1 cellular context compared by ENCODE assay signal in the genomic region with DNA sequence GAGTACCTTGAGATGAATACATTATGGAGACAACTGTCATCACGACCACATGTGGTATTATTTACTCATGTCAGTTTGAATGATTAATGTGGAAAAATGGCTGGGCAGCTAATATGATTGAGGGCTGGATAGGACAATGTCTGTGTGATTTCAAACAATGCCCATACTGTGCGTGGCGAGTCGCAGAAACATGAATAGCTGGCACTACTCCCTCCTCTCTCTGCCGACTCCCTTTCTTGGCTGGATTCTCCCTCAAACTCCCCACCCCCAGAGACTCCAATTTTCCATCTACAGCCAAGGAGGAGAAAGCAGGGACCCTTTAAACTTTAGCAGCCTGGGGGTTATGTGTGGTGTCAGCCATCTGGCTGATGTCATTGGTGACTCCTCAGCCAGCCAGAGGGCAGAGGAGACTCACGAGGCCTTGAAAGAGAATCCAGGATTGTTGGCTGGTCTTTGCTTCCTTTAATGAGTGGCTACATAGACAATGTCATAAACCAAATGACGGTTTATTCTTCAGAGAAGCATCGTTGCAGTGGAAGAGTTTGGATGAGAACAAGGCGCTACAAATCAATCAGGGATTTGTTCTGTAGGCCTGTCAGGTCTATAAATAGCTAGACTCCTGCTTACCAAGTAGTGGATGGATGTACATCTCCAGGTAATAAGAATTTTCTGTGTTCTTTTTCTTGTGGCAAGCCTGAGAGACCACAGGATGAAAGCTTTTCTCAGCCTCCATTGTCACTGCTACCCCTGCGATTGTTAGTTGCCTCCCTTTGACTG.
TF ChIP-seq lines count a peak whose summit lies in the region.

No MANE protein-coding gene starts in this region.

TF ChIP-seq in GM23338, 12 proteins besides CTCF, POLR2A, EP300 and RAD21 (continued from another document):
- TF ChIP-seq, protein P1, sequence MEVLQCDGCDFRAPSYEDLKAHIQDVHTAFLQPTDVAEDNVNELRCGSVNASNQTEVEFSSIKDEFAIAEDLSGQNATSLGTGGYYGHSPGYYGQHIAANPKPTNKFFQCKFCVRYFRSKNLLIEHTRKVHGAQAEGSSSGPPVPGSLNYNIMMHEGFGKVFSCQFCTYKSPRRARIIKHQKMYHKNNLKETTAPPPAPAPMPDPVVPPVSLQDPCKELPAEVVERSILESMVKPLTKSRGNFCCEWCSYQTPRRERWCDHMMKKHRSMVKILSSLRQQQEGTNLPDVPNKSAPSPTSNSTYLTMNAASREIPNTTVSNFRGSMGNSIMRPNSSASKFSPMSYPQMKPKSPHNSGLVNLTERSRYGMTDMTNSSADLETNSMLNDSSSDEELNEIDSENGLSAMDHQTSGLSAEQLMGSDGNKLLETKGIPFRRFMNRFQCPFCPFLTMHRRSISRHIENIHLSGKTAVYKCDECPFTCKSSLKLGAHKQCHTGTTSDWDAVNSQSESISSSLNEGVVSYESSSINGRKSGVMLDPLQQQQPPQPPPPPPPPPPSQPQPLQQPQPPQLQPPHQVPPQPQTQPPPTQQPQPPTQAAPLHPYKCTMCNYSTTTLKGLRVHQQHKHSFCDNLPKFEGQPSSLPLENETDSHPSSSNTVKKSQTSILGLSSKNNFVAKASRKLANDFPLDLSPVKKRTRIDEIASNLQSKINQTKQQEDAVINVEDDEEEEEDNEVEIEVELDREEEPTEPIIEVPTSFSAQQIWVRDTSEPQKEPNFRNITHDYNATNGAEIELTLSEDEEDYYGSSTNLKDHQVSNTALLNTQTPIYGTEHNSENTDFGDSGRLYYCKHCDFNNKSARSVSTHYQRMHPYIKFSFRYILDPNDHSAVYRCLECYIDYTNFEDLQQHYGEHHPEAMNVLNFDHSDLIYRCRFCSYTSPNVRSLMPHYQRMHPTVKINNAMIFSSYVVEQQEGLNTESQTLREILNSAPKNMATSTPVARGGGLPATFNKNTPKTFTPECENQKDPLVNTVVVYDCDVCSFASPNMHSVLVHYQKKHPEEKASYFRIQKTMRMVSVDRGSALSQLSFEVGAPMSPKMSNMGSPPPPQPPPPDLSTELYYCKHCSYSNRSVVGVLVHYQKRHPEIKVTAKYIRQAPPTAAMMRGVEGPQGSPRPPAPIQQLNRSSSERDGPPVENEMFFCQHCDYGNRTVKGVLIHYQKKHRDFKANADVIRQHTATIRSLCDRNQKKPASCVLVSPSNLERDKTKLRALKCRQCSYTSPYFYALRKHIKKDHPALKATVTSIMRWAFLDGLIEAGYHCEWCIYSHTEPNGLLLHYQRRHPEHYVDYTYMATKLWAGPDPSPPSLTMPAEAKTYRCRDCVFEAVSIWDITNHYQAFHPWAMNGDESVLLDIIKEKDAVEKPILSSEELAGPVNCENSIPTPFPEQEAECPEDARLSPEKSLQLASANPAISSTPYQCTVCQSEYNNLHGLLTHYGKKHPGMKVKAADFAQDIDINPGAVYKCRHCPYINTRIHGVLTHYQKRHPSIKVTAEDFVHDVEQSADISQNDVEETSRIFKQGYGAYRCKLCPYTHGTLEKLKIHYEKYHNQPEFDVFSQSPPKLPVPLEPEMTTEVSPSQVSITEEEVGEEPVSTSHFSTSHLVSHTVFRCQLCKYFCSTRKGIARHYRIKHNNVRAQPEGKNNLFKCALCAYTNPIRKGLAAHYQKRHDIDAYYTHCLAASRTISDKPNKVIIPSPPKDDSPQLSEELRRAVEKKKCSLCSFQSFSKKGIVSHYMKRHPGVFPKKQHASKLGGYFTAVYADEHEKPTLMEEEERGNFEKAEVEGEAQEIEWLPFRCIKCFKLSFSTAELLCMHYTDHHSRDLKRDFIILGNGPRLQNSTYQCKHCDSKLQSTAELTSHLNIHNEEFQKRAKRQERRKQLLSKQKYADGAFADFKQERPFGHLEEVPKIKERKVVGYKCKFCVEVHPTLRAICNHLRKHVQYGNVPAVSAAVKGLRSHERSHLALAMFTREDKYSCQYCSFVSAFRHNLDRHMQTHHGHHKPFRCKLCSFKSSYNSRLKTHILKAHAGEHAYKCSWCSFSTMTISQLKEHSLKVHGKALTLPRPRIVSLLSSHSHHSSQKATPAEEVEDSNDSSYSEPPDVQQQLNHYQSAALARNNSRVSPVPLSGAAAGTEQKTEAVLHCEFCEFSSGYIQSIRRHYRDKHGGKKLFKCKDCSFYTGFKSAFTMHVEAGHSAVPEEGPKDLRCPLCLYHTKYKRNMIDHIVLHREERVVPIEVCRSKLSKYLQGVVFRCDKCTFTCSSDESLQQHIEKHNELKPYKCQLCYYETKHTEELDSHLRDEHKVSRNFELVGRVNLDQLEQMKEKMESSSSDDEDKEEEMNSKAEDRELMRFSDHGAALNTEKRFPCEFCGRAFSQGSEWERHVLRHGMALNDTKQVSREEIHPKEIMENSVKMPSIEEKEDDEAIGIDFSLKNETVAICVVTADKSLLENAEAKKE (CRISPR knock-in tag; IDR thresholded peaks at IDR 0.05): no peak
- TF ChIP-seq JUNB (IDR thresholded peaks at IDR 0.05; ENCODE audit: unreplicated experiment) (no peak), EZH2 (IDR thresholded peaks at IDR 0.05; ENCODE audit: low read depth, unreplicated experiment) (no peak), STAT1 (IDR thresholded peaks at IDR 0.05; ENCODE audit: unreplicated experiment) (no peak), NANOG (IDR thresholded peaks at IDR 0.05; ENCODE audit: borderline replicate concordance) (no peak), POLR2AphosphoS5 (IDR thresholded peaks at IDR 0.05; ENCODE audit: low read depth) (no peak)
- TF ChIP-seq, protein P2, sequence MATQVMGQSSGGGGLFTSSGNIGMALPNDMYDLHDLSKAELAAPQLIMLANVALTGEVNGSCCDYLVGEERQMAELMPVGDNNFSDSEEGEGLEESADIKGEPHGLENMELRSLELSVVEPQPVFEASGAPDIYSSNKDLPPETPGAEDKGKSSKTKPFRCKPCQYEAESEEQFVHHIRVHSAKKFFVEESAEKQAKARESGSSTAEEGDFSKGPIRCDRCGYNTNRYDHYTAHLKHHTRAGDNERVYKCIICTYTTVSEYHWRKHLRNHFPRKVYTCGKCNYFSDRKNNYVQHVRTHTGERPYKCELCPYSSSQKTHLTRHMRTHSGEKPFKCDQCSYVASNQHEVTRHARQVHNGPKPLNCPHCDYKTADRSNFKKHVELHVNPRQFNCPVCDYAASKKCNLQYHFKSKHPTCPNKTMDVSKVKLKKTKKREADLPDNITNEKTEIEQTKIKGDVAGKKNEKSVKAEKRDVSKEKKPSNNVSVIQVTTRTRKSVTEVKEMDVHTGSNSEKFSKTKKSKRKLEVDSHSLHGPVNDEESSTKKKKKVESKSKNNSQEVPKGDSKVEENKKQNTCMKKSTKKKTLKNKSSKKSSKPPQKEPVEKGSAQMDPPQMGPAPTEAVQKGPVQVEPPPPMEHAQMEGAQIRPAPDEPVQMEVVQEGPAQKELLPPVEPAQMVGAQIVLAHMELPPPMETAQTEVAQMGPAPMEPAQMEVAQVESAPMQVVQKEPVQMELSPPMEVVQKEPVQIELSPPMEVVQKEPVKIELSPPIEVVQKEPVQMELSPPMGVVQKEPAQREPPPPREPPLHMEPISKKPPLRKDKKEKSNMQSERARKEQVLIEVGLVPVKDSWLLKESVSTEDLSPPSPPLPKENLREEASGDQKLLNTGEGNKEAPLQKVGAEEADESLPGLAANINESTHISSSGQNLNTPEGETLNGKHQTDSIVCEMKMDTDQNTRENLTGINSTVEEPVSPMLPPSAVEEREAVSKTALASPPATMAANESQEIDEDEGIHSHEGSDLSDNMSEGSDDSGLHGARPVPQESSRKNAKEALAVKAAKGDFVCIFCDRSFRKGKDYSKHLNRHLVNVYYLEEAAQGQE (IDR thresholded peaks at IDR 0.05; ENCODE audit: unreplicated experiment): no peak
TF ChIP-seq in GM23338: peak in this region for 0.
